ENCODE assay signal across 1 cellular context in the genomic region with DNA sequence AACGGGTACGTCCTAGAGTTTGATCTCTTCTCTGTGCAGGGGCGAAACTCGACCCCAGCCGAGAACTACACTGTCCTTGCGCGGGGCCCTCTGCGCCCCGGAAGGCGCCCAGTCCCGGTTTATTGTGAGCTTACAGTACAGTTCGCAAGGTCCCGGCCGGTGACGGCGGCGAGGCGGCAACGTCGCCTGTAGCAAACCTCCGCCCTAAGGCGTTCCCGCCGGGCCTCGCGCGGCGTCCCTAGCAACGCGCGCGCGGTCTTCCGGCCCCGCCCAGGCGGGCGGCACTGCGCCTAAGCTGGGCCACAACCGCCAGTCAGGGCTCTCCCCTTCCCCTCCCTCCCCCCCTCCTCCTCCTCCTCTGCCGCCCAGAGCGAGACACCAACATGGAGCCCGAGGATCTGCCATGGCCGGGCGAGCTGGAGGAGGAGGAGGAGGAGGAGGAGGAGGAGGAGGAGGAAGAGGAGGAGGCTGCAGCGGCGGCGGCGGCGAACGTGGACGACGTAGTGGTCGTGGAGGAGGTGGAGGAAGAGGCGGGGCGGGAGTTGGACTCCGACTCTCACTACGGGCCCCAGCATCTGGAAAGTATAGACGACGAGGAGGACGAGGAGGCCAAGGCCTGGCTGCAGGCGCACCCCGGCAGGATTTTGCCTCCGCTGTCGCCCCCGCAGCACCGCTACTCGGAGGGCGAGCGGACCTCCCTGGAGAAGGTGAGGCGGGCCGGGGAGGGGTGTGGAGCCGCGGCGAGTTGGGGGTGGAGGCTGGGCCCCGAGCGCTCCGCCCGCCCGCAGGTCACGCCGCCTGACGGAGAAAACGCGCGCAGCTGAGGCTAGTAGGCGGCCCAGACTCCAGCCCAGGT.
TF ChIP-seq lines count a peak whose summit lies in the region.

TSS of gene ALMS1 (plus strand) at position 351 of the 856 bp plus-strand sequence. CDS start at position 384, 33 bp downstream.

TF ChIP-seq in HepG2, 621 proteins besides CTCF, POLR2A, EP300 and RAD21 (continued from another document and continues in another):
- peak; percentile 69; the same call in 1 of the 2 replicates for TF ChIP-seq DDIT3 (CRISPR knock-in tag; IDR thresholded peaks at IDR 0.05)
- no peak for TF ChIP-seq RORA (CRISPR knock-in tag; IDR thresholded peaks at IDR 0.05)
- no peak for TF ChIP-seq HINFP (CRISPR knock-in tag; IDR thresholded peaks at IDR 0.05; ENCODE audit: low read depth)
- TF ChIP-seq, protein P1, sequence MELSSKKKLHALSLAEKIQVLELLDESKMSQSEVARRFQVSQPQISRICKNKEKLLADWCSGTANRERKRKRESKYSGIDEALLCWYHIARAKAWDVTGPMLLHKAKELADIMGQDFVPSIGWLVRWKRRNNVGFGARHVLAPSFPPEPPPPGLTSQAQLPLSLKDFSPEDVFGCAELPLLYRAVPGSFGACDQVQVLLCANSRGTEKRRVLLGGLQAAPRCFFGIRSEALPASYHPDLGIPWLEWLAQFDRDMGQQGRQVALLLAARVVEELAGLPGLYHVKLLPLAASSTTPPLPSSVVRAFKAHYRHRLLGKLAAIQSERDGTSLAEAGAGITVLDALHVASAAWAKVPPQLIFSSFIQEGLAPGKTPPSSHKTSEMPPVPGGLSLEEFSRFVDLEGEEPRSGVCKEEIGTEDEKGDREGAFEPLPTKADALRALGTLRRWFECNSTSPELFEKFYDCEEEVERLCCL (CRISPR knock-in tag; IDR thresholded peaks at IDR 0.05; ENCODE audit: borderline replicate concordance) = no peak
- no peak for TF ChIP-seq SKI (IDR thresholded peaks at IDR 0.05; ENCODE audit: partially characterized antibody)
- peak; percentile 90; the same call in 1 of the 2 replicates for TF ChIP-seq EED (CRISPR knock-in tag; IDR thresholded peaks at IDR 0.05)
- TF ChIP-seq ZNF737 (CRISPR knock-in tag; IDR thresholded peaks at IDR 0.05; ENCODE audit: borderline replicate concordance) = no peak
- TF ChIP-seq, protein P2, sequence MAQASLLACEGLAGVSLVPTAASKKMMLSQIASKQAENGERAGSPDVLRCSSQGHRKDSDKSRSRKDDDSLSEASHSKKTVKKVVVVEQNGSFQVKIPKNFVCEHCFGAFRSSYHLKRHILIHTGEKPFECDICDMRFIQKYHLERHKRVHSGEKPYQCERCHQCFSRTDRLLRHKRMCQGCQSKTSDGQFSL (CRISPR knock-in tag; IDR thresholded peaks at IDR 0.05) = no peak
- TF ChIP-seq, protein P3, sequence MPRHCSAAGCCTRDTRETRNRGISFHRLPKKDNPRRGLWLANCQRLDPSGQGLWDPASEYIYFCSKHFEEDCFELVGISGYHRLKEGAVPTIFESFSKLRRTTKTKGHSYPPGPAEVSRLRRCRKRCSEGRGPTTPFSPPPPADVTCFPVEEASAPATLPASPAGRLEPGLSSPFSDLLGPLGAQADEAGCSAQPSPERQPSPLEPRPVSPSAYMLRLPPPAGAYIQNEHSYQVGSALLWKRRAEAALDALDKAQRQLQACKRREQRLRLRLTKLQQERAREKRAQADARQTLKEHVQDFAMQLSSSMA (CRISPR knock-in tag; IDR thresholded peaks at IDR 0.05) = peak; percentile 87; the same call in 1 of the 2 replicates
- TF ChIP-seq FOSL1 (CRISPR knock-in tag; IDR thresholded peaks at IDR 0.05; ENCODE audit: borderline replicate concordance) = no peak
- TF ChIP-seq, protein P4, sequence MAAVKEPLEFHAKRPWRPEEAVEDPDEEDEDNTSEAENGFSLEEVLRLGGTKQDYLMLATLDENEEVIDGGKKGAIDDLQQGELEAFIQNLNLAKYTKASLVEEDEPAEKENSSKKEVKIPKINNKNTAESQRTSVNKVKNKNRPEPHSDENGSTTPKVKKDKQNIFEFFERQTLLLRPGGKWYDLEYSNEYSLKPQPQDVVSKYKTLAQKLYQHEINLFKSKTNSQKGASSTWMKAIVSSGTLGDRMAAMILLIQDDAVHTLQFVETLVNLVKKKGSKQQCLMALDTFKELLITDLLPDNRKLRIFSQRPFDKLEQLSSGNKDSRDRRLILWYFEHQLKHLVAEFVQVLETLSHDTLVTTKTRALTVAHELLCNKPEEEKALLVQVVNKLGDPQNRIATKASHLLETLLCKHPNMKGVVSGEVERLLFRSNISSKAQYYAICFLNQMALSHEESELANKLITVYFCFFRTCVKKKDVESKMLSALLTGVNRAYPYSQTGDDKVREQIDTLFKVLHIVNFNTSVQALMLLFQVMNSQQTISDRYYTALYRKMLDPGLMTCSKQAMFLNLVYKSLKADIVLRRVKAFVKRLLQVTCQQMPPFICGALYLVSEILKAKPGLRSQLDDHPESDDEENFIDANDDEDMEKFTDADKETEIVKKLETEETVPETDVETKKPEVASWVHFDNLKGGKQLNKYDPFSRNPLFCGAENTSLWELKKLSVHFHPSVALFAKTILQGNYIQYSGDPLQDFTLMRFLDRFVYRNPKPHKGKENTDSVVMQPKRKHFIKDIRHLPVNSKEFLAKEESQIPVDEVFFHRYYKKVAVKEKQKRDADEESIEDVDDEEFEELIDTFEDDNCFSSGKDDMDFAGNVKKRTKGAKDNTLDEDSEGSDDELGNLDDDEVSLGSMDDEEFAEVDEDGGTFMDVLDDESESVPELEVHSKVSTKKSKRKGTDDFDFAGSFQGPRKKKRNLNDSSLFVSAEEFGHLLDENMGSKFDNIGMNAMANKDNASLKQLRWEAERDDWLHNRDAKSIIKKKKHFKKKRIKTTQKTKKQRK (IDR thresholded peaks at IDR 0.05; ENCODE audit: low read length) = no peak
- TF ChIP-seq KLF6 (CRISPR knock-in tag; IDR thresholded peaks at IDR 0.05) = no peak; the same call in 1 of the 2 replicates
- no peak for TF ChIP-seq ZNF660 (CRISPR knock-in tag; IDR thresholded peaks at IDR 0.05; ENCODE audit: borderline replicate concordance, low read depth)
- TF ChIP-seq CEBPG (CRISPR knock-in tag; IDR thresholded peaks at IDR 0.05) = 0 out of 2 replicates have a peak, but pooled peaks have one; percentile 9
- peak; percentile 99 for TF ChIP-seq UBTF (CRISPR knock-in tag; IDR thresholded peaks at IDR 0.05)
- peak; percentile 50; the same call in 1 of the 2 replicates for TF ChIP-seq RNF2 (conservative IDR thresholded peaks at IDR 0.05; ENCODE audit: low read depth)
- TF ChIP-seq MBD4 (IDR thresholded peaks at IDR 0.05; ENCODE audit: borderline replicate concordance, low read length) = no peak
- peak; percentile 74; the same call in 1 of the 2 replicates for TF ChIP-seq ZNF30 (CRISPR knock-in tag; IDR thresholded peaks at IDR 0.05)
- 0 out of 2 replicates have a peak, but pooled peaks have one; percentile 56 for TF ChIP-seq RFXAP (CRISPR knock-in tag; IDR thresholded peaks at IDR 0.05; ENCODE audit: borderline replicate concordance)
- no peak for TF ChIP-seq TCF12 (IDR thresholded peaks at IDR 0.05)
- TF ChIP-seq TCF12 (CRISPR knock-in tag; IDR thresholded peaks at IDR 0.05) = peak; percentile 52; the same call in 1 of the 2 replicates
- TF ChIP-seq, protein P5, sequence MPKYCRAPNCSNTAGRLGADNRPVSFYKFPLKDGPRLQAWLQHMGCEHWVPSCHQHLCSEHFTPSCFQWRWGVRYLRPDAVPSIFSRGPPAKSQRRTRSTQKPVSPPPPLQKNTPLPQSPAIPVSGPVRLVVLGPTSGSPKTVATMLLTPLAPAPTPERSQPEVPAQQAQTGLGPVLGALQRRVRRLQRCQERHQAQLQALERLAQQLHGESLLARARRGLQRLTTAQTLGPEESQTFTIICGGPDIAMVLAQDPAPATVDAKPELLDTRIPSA (CRISPR knock-in tag; IDR thresholded peaks at IDR 0.05; ENCODE audit: borderline replicate concordance) = peak; percentile 58; the same call in 1 of the 2 replicates
- no peak for TF ChIP-seq ATRX (CRISPR knock-in tag; IDR thresholded peaks at IDR 0.05; ENCODE audit: borderline replicate concordance)
- TF ChIP-seq RFXANK (CRISPR knock-in tag; IDR thresholded peaks at IDR 0.05) = no peak
- peak; percentile 88 for TF ChIP-seq RFX3 (CRISPR knock-in tag; IDR thresholded peaks at IDR 0.05)
- TF ChIP-seq TBP (CRISPR knock-in tag; IDR thresholded peaks at IDR 0.05) = no peak
- TF ChIP-seq ZFX (CRISPR knock-in tag; IDR thresholded peaks at IDR 0.05; ENCODE audit: low read depth) = peak; percentile 97
- TF ChIP-seq NFYB (CRISPR knock-in tag; IDR thresholded peaks at IDR 0.05) = no peak; the same call in 1 of the 2 replicates
- TF ChIP-seq ZNF605 (CRISPR knock-in tag; IDR thresholded peaks at IDR 0.05) = peak; percentile 61; the same call in 1 of the 2 replicates
- peak; percentile 80; the same call in 1 of the 2 replicates for TF ChIP-seq ZSCAN31 (CRISPR knock-in tag; IDR thresholded peaks at IDR 0.05; ENCODE audit: low read depth)
- TF ChIP-seq ATF7-NPFF (CRISPR knock-in tag; IDR thresholded peaks at IDR 0.05; ENCODE audit: low read depth) = peak; percentile 86; the same call in 1 of the 2 replicates
- TF ChIP-seq ZBTB37 (CRISPR knock-in tag; IDR thresholded peaks at IDR 0.05) = no peak
- peak; percentile 95 for TF ChIP-seq SIN3A (IDR thresholded peaks at IDR 0.05; ENCODE audit: borderline replicate concordance, low read depth, low read length)
- no peak for TF ChIP-seq ZFYVE20 (CRISPR knock-in tag; IDR thresholded peaks at IDR 0.05; ENCODE audit: borderline replicate concordance, low read depth)
- 0 out of 2 replicates have a peak, but pooled peaks have one; percentile 63 for TF ChIP-seq HDAC2 (CRISPR knock-in tag; IDR thresholded peaks at IDR 0.05)
- TF ChIP-seq, protein P6, sequence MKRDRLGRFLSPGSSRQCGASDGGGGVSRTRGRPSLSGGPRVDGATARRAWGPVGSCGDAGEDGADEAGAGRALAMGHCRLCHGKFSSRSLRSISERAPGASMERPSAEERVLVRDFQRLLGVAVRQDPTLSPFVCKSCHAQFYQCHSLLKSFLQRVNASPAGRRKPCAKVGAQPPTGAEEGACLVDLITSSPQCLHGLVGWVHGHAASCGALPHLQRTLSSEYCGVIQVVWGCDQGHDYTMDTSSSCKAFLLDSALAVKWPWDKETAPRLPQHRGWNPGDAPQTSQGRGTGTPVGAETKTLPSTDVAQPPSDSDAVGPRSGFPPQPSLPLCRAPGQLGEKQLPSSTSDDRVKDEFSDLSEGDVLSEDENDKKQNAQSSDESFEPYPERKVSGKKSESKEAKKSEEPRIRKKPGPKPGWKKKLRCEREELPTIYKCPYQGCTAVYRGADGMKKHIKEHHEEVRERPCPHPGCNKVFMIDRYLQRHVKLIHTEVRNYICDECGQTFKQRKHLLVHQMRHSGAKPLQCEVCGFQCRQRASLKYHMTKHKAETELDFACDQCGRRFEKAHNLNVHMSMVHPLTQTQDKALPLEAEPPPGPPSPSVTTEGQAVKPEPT (CRISPR knock-in tag; IDR thresholded peaks at IDR 0.05; ENCODE audit: low read depth) = no peak
- no peak for TF ChIP-seq MED8 (CRISPR knock-in tag; IDR thresholded peaks at IDR 0.05; ENCODE audit: insufficient replicate concordance)
- no peak for TF ChIP-seq NKX3-1 (CRISPR knock-in tag; IDR thresholded peaks at IDR 0.05)
- TF ChIP-seq ZNF614 (CRISPR knock-in tag; IDR thresholded peaks at IDR 0.05; ENCODE audit: borderline replicate concordance) = peak; percentile 26; the same call in 1 of the 2 replicates
- TF ChIP-seq, protein P7, sequence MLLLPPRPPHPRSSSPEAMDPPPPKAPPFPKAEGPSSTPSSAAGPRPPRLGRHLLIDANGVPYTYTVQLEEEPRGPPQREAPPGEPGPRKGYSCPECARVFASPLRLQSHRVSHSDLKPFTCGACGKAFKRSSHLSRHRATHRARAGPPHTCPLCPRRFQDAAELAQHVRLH (CRISPR knock-in tag; IDR thresholded peaks at IDR 0.05; ENCODE audit: borderline replicate concordance, low read depth) = 0 out of 2 replicates have a peak, but pooled peaks have one; percentile 24
- TF ChIP-seq ZNF652 (CRISPR knock-in tag; IDR thresholded peaks at IDR 0.05; ENCODE audit: borderline replicate concordance, low read depth) = no peak
- TF ChIP-seq ZNF629 (CRISPR knock-in tag; conservative IDR thresholded peaks at IDR 0.05) = no peak
- TF ChIP-seq TARDBP (CRISPR knock-in tag; IDR thresholded peaks at IDR 0.05) = peak; percentile 79; the same call in 1 of the 2 replicates
- TF ChIP-seq ARID2 (CRISPR knock-in tag; IDR thresholded peaks at IDR 0.05; ENCODE audit: borderline replicate concordance) = peak; percentile 61; the same call in 1 of the 2 replicates
- no peak for TF ChIP-seq HHEX (CRISPR knock-in tag; IDR thresholded peaks at IDR 0.05)
- TF ChIP-seq ZNF563 (CRISPR knock-in tag; IDR thresholded peaks at IDR 0.05) = peak; percentile 94
